ENCODE assay signal across 7 cellular contexts in genomic region chr16:22098538-22099255, GRCh38. TPM values are rescaled to one million over a fixed set of nuclear protein-coding genes. Genes with fewer than 3 reads are reported as not detected.
DNase-seq lines count a peak whose midpoint lies in the region; ATAC-seq and TF ChIP-seq lines count a peak whose summit lies in the region.

No MANE protein-coding gene starts in this region.

- H2AFZ ChIP-seq in DND-41 (ENCODE audit: low read depth, low read length): no peak overlapping the region; the same call in 1 of the 2 replicates
- peak overlapping the region; percentile 35; the same call in 1 of the 2 replicates for H2AFZ ChIP-seq in OCI-LY7 (ENCODE audit: low read length)

- H3K9me3 Mint-ChIP-seq in chondrocyte (ENCODE audit: low read depth): no peaks in the 10 kb centered on the region

- no peaks in the 10 kb centered on the region for H3K36me3 Mint-ChIP-seq in chondrocyte (ENCODE audit: low read depth)

- H3K27me3 Mint-ChIP-seq in chondrocyte (ENCODE audit: low read depth): peaks cover 27% of the 10 kb centered on the region

- H3K4me3 ChIP-seq in DND-41 (ENCODE audit: low read depth in 1 of 2, low read length in 2 of 2) (no peak overlapping the region), OCI-LY7 (ENCODE audit: low read depth, low read length, poor library complexity, severe bottlenecking) (peak overlapping the region; percentile 22)

- H3K27me3 ChIP-seq in DND-41 (ENCODE audit: insufficient read depth, low read length, poor library complexity): peaks cover 12% of the 10 kb centered on the region

- BruUV-seq in OCI-LY7 (replicated peaks; lab: Mats Ljungman, UMichigan): no TSS peak

- H3K9ac ChIP-seq in DND-41 (ENCODE audit: low read depth, low read length): no peak overlapping the region

- H3K27ac ChIP-seq in DND-41 (ENCODE audit: low read length): no peak overlapping the region
- H3K27ac ChIP-seq in OCI-LY7 (ENCODE audit: low read depth, low read length, poor library complexity, severe bottlenecking): no peak overlapping the region

- peak overlapping the region; percentile 20 for H3K4me3 Mint-ChIP-seq in chondrocyte (ENCODE audit: unreplicated experiment)

- no peaks in the 10 kb centered on the region for H3K9me2 ChIP-seq in OCI-LY7 (ENCODE audit: insufficient read depth, low read length)

- H3K79me2 ChIP-seq in DND-41 (ENCODE audit: insufficient read depth, low read length) (no peaks in the 10 kb centered on the region), OCI-LY7 (ENCODE audit: insufficient read depth, low read depth, low read length) (no peaks in the 10 kb centered on the region)

- H3K4me1 ChIP-seq in DND-41 (ENCODE audit: insufficient read depth, low read length) (no peaks in the 10 kb centered on the region), OCI-LY7 (ENCODE audit: insufficient read depth, low read length, poor library complexity, severe bottlenecking) (no peaks in the 10 kb centered on the region)

- no peaks in the 10 kb centered on the region for H3K9me3 ChIP-seq in DND-41 (ENCODE audit: insufficient read depth, low read length, severe bottlenecking)
- H3K9me3 ChIP-seq in OCI-LY7 (ENCODE audit: low read length): no peaks in the 10 kb centered on the region

- ATAC-seq in DND-41 (ENCODE audit: insufficient read depth, low read depth): peak; percentile 89
- ATAC-seq in GM19324 (IDR thresholded peaks at IDR 0.05; ENCODE audit: low FRiP score, unreplicated experiment): no peak
- no peak for ATAC-seq in HG03095 (IDR thresholded peaks at IDR 0.05; ENCODE audit: unreplicated experiment)

- H3K27ac Mint-ChIP-seq in chondrocyte (ENCODE audit: unreplicated experiment): no peak overlapping the region

- no peak overlapping the region for H3K4me2 ChIP-seq in DND-41 (ENCODE audit: insufficient read depth, low read length)
- peak overlapping the region; percentile 36; the same call in 1 of the 2 replicates for H3K4me2 ChIP-seq in OCI-LY7 (ENCODE audit: low read length)

- peak; percentile 23 for DNase-seq in DND-41
- peak; percentile 62 for DNase-seq in HT-29 (ENCODE audit: low spot score)
- DNase-seq in OCI-LY7 (ENCODE audit: low spot score): peak; percentile 76
- DNase-seq in chondrocyte (ENCODE audit: low spot score): no peak
- DNase-seq in lung microvascular endothelial cell (ENCODE audit: low read depth in 2 of 2): peak; percentile 55 to 74

- H3K36me3 ChIP-seq in DND-41 (ENCODE audit: insufficient read depth, low read length): no peaks in the 10 kb centered on the region
- H3K36me3 ChIP-seq in OCI-LY7 (ENCODE audit: insufficient read depth, low read length): no peaks in the 10 kb centered on the region

- peaks cover 2% of the 10 kb centered on the region for H3K4me1 Mint-ChIP-seq in chondrocyte (ENCODE audit: low read depth)

- H4K20me1 ChIP-seq in DND-41 (ENCODE audit: insufficient read depth, low read length) (no peaks in the 10 kb centered on the region), OCI-LY7 (ENCODE audit: insufficient read depth, low read length) (no peaks in the 10 kb centered on the region)

- TF ChIP-seq CTCF in DND-41 (IDR thresholded peaks at IDR 0.05; ENCODE audit: borderline replicate concordance, extremely low read depth, low read length, poor library complexity, severe bottlenecking) (peak; percentile 83), OCI-LY7 (conservative IDR thresholded peaks at IDR 0.05; ENCODE audit: low read length) (peak; percentile 89), chondrocyte (IDR thresholded peaks at IDR 0.05) (peak; percentile 88)

- intact Hi-C loops in OCI-LY7 (cut with micrococcal nuclease; ENCODE audit: unreplicated experiment): loop anchor here (5.0 kb wide), 2 partner anchors 89 to 96 kb away; partner anchors contain the start of gene PDZD9

- CTCF ChIA-PET in OCI-LY7 (lab: Charles Lee; ENCODE audit: unreplicated experiment): no interaction called here

- POLR2A ChIA-PET in OCI-LY7 (lab: Charles Lee): interaction anchor here (0.6 to 1.0 kb wide), 3 partner anchors 93 to 117 kb away, joined by 4 to 5 read pairs (median 5); no protein-coding TSS in a partner anchor

RNA-seq across cellular contexts. Expression of gene VWA3A, which starts 6.4 kb away (rescaled TPM):
- not detected in 2 replicates for total RNA-seq in HT-29 (2014; rRNA removed; shearing (Covaris generic))
- not detected in 2 replicates for total RNA-seq in OCI-LY7 (2014; rRNA removed; shearing (Covaris generic))
- total RNA-seq in OCI-LY7 (2022): not detected in 2 replicates
- not detected in 3 replicates for total RNA-seq in chondrocyte
- not detected in 2 replicates for total RNA-seq in lung microvascular endothelial cell
